ENCODE assay signal across 1 cellular context in genomic region chr1:27349784-27350672, GRCh38.
TF ChIP-seq lines count a peak whose summit lies in the region.

No MANE protein-coding gene starts in this region.

TF ChIP-seq in H1, 55 proteins besides CTCF, POLR2A, EP300 and RAD21:
- peak; percentile 7 for TF ChIP-seq ASH2L (IDR thresholded peaks at IDR 0.05; ENCODE audit: low read length)
- TF ChIP-seq KDM1A (IDR thresholded peaks at IDR 0.05; ENCODE audit: borderline replicate concordance, low read length): peak; percentile 70; the same call in 1 of the 2 replicates
- TF ChIP-seq TAF1 (IDR thresholded peaks at IDR 0.05; ENCODE audit: low read depth, low read length): peak; percentile 29; the same call in 1 of the 2 replicates
- TF ChIP-seq RNF2 (IDR thresholded peaks at IDR 0.05; ENCODE audit: borderline replicate concordance, low read depth, low read length, missing control alignments, poor library complexity, severe bottlenecking): peak; percentile 65
- no peak for TF ChIP-seq RFX5 (IDR thresholded peaks at IDR 0.05; ENCODE audit: borderline replicate concordance, low read depth, low read length)
- TF ChIP-seq GTF2F1 (IDR thresholded peaks at IDR 0.05; ENCODE audit: borderline replicate concordance, low read depth, low read length): no peak
- 0 out of 2 replicates have a peak, but pooled peaks have one; percentile 4 for TF ChIP-seq PHF8 (conservative IDR thresholded peaks at IDR 0.05; ENCODE audit: low read depth, low read length)
- TF ChIP-seq KDM4A (IDR thresholded peaks at IDR 0.05; ENCODE audit: low read depth, low read length, severe bottlenecking): peak; percentile 29
- peak; percentile 89; the same call in 1 of the 2 replicates for TF ChIP-seq E2F6 (IDR thresholded peaks at IDR 0.05)
- TF ChIP-seq TCF12 (IDR thresholded peaks at IDR 0.05; ENCODE audit: low read depth, low read length): no peak
- no peak for TF ChIP-seq RBBP5 (IDR thresholded peaks at IDR 0.05; ENCODE audit: borderline replicate concordance, low read depth, low read length)
- TF ChIP-seq EGR1 (IDR thresholded peaks at IDR 0.05; ENCODE audit: borderline replicate concordance, low read depth, low read length): 0 out of 2 replicates have a peak, but pooled peaks have one; percentile 7
- TF ChIP-seq MAX (IDR thresholded peaks at IDR 0.05): peak; percentile 95
- no peak for TF ChIP-seq NANOG (IDR thresholded peaks at IDR 0.05; ENCODE audit: insufficient read depth, low read depth, low read length, poor library complexity, severe bottlenecking)
- TF ChIP-seq HDAC2 (IDR thresholded peaks at IDR 0.05; ENCODE audit: borderline replicate concordance in 1 of 2, low read depth in 2 of 2, low read length in 2 of 2): 0 out of 4 replicates have a peak, but pooled peaks have one; percentile 3 to 62
- TF ChIP-seq USF2 (IDR thresholded peaks at IDR 0.05; ENCODE audit: low read length): peak; percentile 53; the same call in 1 of the 2 replicates
- TF ChIP-seq SP1 (IDR thresholded peaks at IDR 0.05; ENCODE audit: low read depth, low read length): peak; percentile 55; the same call in 1 of the 2 replicates
TF ChIP-seq in H1: peak in this region for 12.
